Comparison of ENCODE assay signal across 26 cellular contexts in the genomic region with DNA sequence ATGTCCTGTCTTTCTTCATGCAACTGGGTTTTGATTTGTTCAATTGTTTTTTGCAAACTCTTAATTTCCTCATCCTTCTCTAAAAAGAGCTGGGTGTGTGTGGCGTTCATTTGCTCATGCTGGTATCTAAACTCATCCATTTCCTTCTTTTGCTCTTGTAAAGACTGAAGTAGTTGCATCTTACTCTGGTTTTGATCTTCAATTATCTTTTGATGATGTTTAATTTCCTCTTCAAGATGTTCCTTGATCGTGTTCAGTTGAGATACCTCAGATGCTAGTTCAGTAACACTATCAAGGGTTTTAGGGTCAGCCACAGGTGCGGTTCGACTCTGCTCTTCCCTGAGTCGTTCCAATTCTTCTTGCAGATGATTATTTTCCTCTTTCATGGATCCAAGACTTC. TPM values are rescaled to one million over a fixed set of nuclear protein-coding genes. Genes with fewer than 3 reads are reported as not detected.
DNase-seq lines count a peak whose midpoint lies in the region; ATAC-seq lines count a peak whose summit lies in the region.
"Had no signal": no experiment of that assay in that cellular context is flagged by ENCODE, and none has a peak within 500 bp of the region (broad histone marks: within the 10 kb centered on the region; RNA-seq: fewer than 3 reads in every experiment).

No MANE protein-coding gene starts in this region.

- H3K27me3 Mint-ChIP-seq in activated CD4-positive, alpha-beta T cell treated with anti-CD3 and anti-CD28 coated beads, Interleukin-2, amount 10 ng/mL, durations not matched to agents 24 days and 14 days: no peaks in the 10 kb centered on the region
- H3K27me3 Mint-ChIP-seq in stimulated activated naive CD8-positive, alpha-beta T cell treated with anti-CD3 and anti-CD28 coated beads, Interleukin-15, Interleukin-2, amounts not matched to agents 100 ng/mL and 50 ng/mL, for 24 hours: no peaks in the 10 kb centered on the region
- no peaks in the 10 kb centered on the region for H3K27me3 Mint-ChIP-seq in activated naive CD8-positive, alpha-beta T cell treated with anti-CD3 and anti-CD28 coated beads for 36 hours
- H3K27me3 Mint-ChIP-seq: activated B cell treated with CpG ODN at 0.5 μM for 24 hours; natural killer cell treated with Interleukin-12 subunit alpha and Interleukin-12 subunit beta and Interleukin-15 and Interleukin-18, amount 100 ng/mL, for 72 hours; stimulated activated memory B cell treated with anti-CD40 and anti-IgM and Interleukin-4, amounts not matched to agents 10 μg/mL and 1 μg/mL and 100 μg/mL, for 72 hours had no signal

- no peak for DNase-seq in activated CD4-positive, alpha-beta T cell treated with anti-CD3 and anti-CD28 coated beads, Interleukin-2, amount 10 ng/mL, durations not matched to agents 24 days and 14 days
- no peak for DNase-seq in activated CD4-positive, alpha-beta T cell treated with anti-CD3 and anti-CD28 coated beads for 4 hours
- no peak for DNase-seq in stimulated activated naive CD8-positive, alpha-beta T cell treated with anti-CD3 and anti-CD28 coated beads, Interleukin-15, Interleukin-2, amounts not matched to agents 100 U/mL and 50 U/mL, for 24 hours
- no peak for DNase-seq in activated naive CD8-positive, alpha-beta T cell treated with anti-CD3 and anti-CD28 coated beads for 36 hours
- DNase-seq in ecto neural progenitor cell (ENCODE audit: low spot score) (no peak), GM03348 (ENCODE audit: low spot score) (no peak), NCI-H510A (lab: John Stamatoyannopoulos, UW) (no peak)
- DNase-seq: activated B cell treated with CpG ODN at 0.5 μM for 24 hours; activated CD8-positive, alpha-beta memory T cell treated with anti-CD3 and anti-CD28 coated beads for 24 hours; activated naive CD4-positive, alpha-beta T cell treated with anti-CD3 and anti-CD28 coated beads, Interleukin-2, amount 50 U/mL, for 16 hours; AML-193; aorta; colonic mucosa; DMS53; effector CD8-positive, alpha-beta T cell; hippocampal formation; KG1; MG63; NCI-H1105 treated with DMSO at 0.1 percent for 48 hours; NCI-H1930; NCI-H524 treated with DMSO at 0.1 percent for 48 hours; NK-92 treated with Interleukin-12 subunit alpha and Interleukin-12 subunit beta, amount 100 ng/mL, for 24 hours; testis had no signal

- H3K4me3 Mint-ChIP-seq in activated CD4-positive, alpha-beta T cell treated with anti-CD3 and anti-CD28 coated beads, Interleukin-2, amount 10 ng/mL, durations not matched to agents 24 days and 14 days: peak overlapping the region; percentile 36
- peak overlapping the region; percentile 23 for H3K4me3 Mint-ChIP-seq in stimulated activated naive CD8-positive, alpha-beta T cell treated with anti-CD3 and anti-CD28 coated beads, Interleukin-15, Interleukin-2, amounts not matched to agents 100 ng/mL and 50 ng/mL, for 24 hours
- peak overlapping the region; percentile 46 for H3K4me3 Mint-ChIP-seq in activated naive CD8-positive, alpha-beta T cell treated with anti-CD3 and anti-CD28 coated beads for 36 hours
- H3K4me3 Mint-ChIP-seq: activated B cell treated with CpG ODN at 0.5 μM for 24 hours; natural killer cell treated with Interleukin-12 subunit alpha and Interleukin-12 subunit beta and Interleukin-15 and Interleukin-18, amount 100 ng/mL, for 72 hours; stimulated activated memory B cell treated with anti-CD40 and anti-IgM and Interleukin-4, amounts not matched to agents 10 μg/mL and 1 μg/mL and 100 μg/mL, for 72 hours had no signal

- H3K9me3 Mint-ChIP-seq in activated CD4-positive, alpha-beta T cell treated with anti-CD3 and anti-CD28 coated beads, Interleukin-2, amount 10 ng/mL, durations not matched to agents 24 days and 14 days: peaks cover 4% of the 10 kb centered on the region
- no peaks in the 10 kb centered on the region for H3K9me3 Mint-ChIP-seq in stimulated activated naive CD8-positive, alpha-beta T cell treated with anti-CD3 and anti-CD28 coated beads, Interleukin-15, Interleukin-2, amounts not matched to agents 100 ng/mL and 50 ng/mL, for 24 hours
- peaks cover 1% of the 10 kb centered on the region for H3K9me3 Mint-ChIP-seq in activated naive CD8-positive, alpha-beta T cell treated with anti-CD3 and anti-CD28 coated beads for 36 hours
- H3K9me3 Mint-ChIP-seq: activated B cell treated with CpG ODN at 0.5 μM for 24 hours; natural killer cell treated with Interleukin-12 subunit alpha and Interleukin-12 subunit beta and Interleukin-15 and Interleukin-18, amount 100 ng/mL, for 72 hours; stimulated activated memory B cell treated with anti-CD40 and anti-IgM and Interleukin-4, amounts not matched to agents 10 μg/mL and 1 μg/mL and 100 μg/mL, for 72 hours had no signal

- intact Hi-C loops in activated CD4-positive, alpha-beta T cell treated with anti-CD3 and anti-CD28 coated beads, Interleukin-2, amount 10 ng/mL, durations not matched to agents 24 days and 14 days (cut with micrococcal nuclease): no loop called here

- peaks cover 54% of the 10 kb centered on the region for H3K36me3 Mint-ChIP-seq in activated CD4-positive, alpha-beta T cell treated with anti-CD3 and anti-CD28 coated beads, Interleukin-2, amount 10 ng/mL, durations not matched to agents 24 days and 14 days (ENCODE audit: low read depth)
- peaks cover 57% of the 10 kb centered on the region for H3K36me3 Mint-ChIP-seq in stimulated activated naive CD8-positive, alpha-beta T cell treated with anti-CD3 and anti-CD28 coated beads, Interleukin-15, Interleukin-2, amounts not matched to agents 100 ng/mL and 50 ng/mL, for 24 hours (ENCODE audit: low read depth)
- H3K36me3 Mint-ChIP-seq in activated naive CD8-positive, alpha-beta T cell treated with anti-CD3 and anti-CD28 coated beads for 36 hours: peaks cover 49% of the 10 kb centered on the region

- H3K27ac Mint-ChIP-seq in activated CD4-positive, alpha-beta T cell treated with anti-CD3 and anti-CD28 coated beads, Interleukin-2, amount 10 ng/mL, durations not matched to agents 24 days and 14 days: no peak overlapping the region
- peak overlapping the region; percentile 22 for H3K27ac Mint-ChIP-seq in stimulated activated naive CD8-positive, alpha-beta T cell treated with anti-CD3 and anti-CD28 coated beads, Interleukin-15, Interleukin-2, amounts not matched to agents 100 ng/mL and 50 ng/mL, for 24 hours
- H3K27ac Mint-ChIP-seq in activated naive CD8-positive, alpha-beta T cell treated with anti-CD3 and anti-CD28 coated beads for 36 hours: peak overlapping the region; percentile 83
- H3K27ac Mint-ChIP-seq: activated B cell treated with CpG ODN at 0.5 μM for 24 hours; natural killer cell treated with Interleukin-12 subunit alpha and Interleukin-12 subunit beta and Interleukin-15 and Interleukin-18, amount 100 ng/mL, for 72 hours; stimulated activated memory B cell treated with anti-CD40 and anti-IgM and Interleukin-4, amounts not matched to agents 10 μg/mL and 1 μg/mL and 100 μg/mL, for 72 hours had no signal

- ATAC-seq in stimulated activated naive CD8-positive, alpha-beta T cell treated with anti-CD3 and anti-CD28 coated beads, Interleukin-15, Interleukin-2, amounts not matched to agents 100 U/mL and 50 U/mL, for 24 hours: no peak
- ATAC-seq: natural killer cell treated with Interleukin-12 subunit alpha and Interleukin-12 subunit beta and Interleukin-15 and Interleukin-18, amount 100 ng/mL, for 72 hours; stimulated activated memory B cell treated with anti-CD40 and anti-IgM and Interleukin-4, amounts not matched to agents 10 μg/mL and 1 μg/mL and 100 μg/mL, for 72 hours had no signal

- peaks cover 18% of the 10 kb centered on the region for H3K4me1 Mint-ChIP-seq in activated CD4-positive, alpha-beta T cell treated with anti-CD3 and anti-CD28 coated beads, Interleukin-2, amount 10 ng/mL, durations not matched to agents 24 days and 14 days
- H3K4me1 Mint-ChIP-seq in stimulated activated naive CD8-positive, alpha-beta T cell treated with anti-CD3 and anti-CD28 coated beads, Interleukin-15, Interleukin-2, amounts not matched to agents 100 ng/mL and 50 ng/mL, for 24 hours (ENCODE audit: low read depth): peaks cover 38% of the 10 kb centered on the region
- peaks cover 42% of the 10 kb centered on the region for H3K4me1 Mint-ChIP-seq in activated naive CD8-positive, alpha-beta T cell treated with anti-CD3 and anti-CD28 coated beads for 36 hours

RNA-seq across cellular contexts. Expression of gene TRIP11, which starts 34.8 kb away (rescaled TPM):
- total RNA-seq in activated CD4-positive, alpha-beta T cell treated with anti-CD3 and anti-CD28 coated beads, Interleukin-2, amount 10 ng/mL, durations not matched to agents 24 days and 14 days: 38.6 and 42.0 TPM in 2 replicates
- 10 to 100 TPM; 29.9 to 30.0 TPM for total RNA-seq in activated naive CD8-positive, alpha-beta T cell treated with anti-CD3 and anti-CD28 coated beads for 36 hours

RNA-seq across cellular contexts. Expression of gene FBLN5, which starts 57.5 kb away (rescaled TPM):
- 0.68 and 1.3 TPM in 2 replicates for total RNA-seq in activated CD4-positive, alpha-beta T cell treated with anti-CD3 and anti-CD28 coated beads, Interleukin-2, amount 10 ng/mL, durations not matched to agents 24 days and 14 days
- total RNA-seq in activated naive CD8-positive, alpha-beta T cell treated with anti-CD3 and anti-CD28 coated beads for 36 hours: 1 to 10 TPM; 1.3 to 1.6 TPM
- total RNA-seq: activated B cell treated with CpG ODN at 0.5 μM for 24 hours; natural killer cell treated with Interleukin-12 subunit alpha and Interleukin-12 subunit beta and Interleukin-15 and Interleukin-18, amount 100 ng/mL, for 72 hours had no signal
